In genomic region chr12:47783821-47784819, GRCh38 we compare ENCODE assay signal across 24 cellular contexts. TPM values are rescaled to one million over a fixed set of nuclear protein-coding genes. Genes with fewer than 3 reads are reported as not detected.
DNase-seq lines count a peak whose midpoint lies in the region; ATAC-seq and TF ChIP-seq lines count a peak whose summit lies in the region.
"Had no signal": no experiment of that assay in that cellular context is flagged by ENCODE, and none has a peak within 500 bp of the region (broad histone marks: within the 10 kb centered on the region; RNA-seq: fewer than 3 reads in every experiment).

No MANE protein-coding gene starts in this region.

- no peak for ATAC-seq in stimulated activated naive CD8-positive, alpha-beta T cell treated with anti-CD3 and anti-CD28 coated beads, Interleukin-15, amount 100 ng/mL, for 72 hours
- ATAC-seq in stimulated activated naive CD8-positive, alpha-beta T cell treated with anti-CD3 and anti-CD28 coated beads, Interleukin-15, Interleukin-2, amounts not matched to agents 100 U/mL and 50 U/mL, for 24 hours, result no peak
- ATAC-seq in naive thymus-derived CD4-positive, alpha-beta T cell, result no peak
- ATAC-seq: T-helper 17 cell had no signal

- peak overlapping the region; percentile 20 for H3K27ac ChIP-seq in naive thymus-derived CD4-positive, alpha-beta T cell (ENCODE audit: low read depth, low read length)
- H3K27ac ChIP-seq in vagina (peak overlapping the region; percentile 70), GM23248 (no peak overlapping the region)
- H3K27ac ChIP-seq: 22Rv1, PC-9, WERI-Rb-1 had no signal

- peaks cover 45% of the 10 kb centered on the region for H3K36me3 Mint-ChIP-seq in T-helper 2 cell treated with Interferon-gamma antibody and Interleukin-4, amounts not matched to agents 5 μg/mL and 100 μg/mL, for 36 hours (ENCODE audit: low read depth)
- H3K36me3 Mint-ChIP-seq in naive thymus-derived CD4-positive, alpha-beta T cell, result peaks cover 12 to 40% (median 16%) of the 10 kb centered on the region in 5 donors

- no peaks in the 10 kb centered on the region for H3K9me3 Mint-ChIP-seq in T-helper 2 cell treated with Interferon-gamma antibody and Interleukin-4, amounts not matched to agents 5 μg/mL and 100 μg/mL, for 36 hours
- H3K9me3 Mint-ChIP-seq in stimulated activated naive CD8-positive, alpha-beta T cell treated with anti-CD3 and anti-CD28 coated beads, Interleukin-15, amount 100 ng/mL, for 72 hours, result no peaks in the 10 kb centered on the region
- no peaks in the 10 kb centered on the region for H3K9me3 Mint-ChIP-seq in naive thymus-derived CD4-positive, alpha-beta T cell
- H3K9me3 Mint-ChIP-seq: activated T-helper 2 cell treated with anti-CD3 and anti-CD28 coated beads, Interferon-gamma antibody, Interleukin-2, Interleukin-4, amounts not matched to agents 10 μg/mL and 5 μg/mL and 100 μg/mL, durations not matched to agents 14 hours and 24 hours and 36 hours had no signal

- H4K20me1 ChIP-seq in GM23248 (ENCODE audit: insufficient read depth), result no peaks in the 10 kb centered on the region

- TF ChIP-seq POLR2A in vagina (IDR thresholded peaks at IDR 0.05), result no peak

- H3K4me1 ChIP-seq in naive thymus-derived CD4-positive, alpha-beta T cell (ENCODE audit: control insufficient read depth in 2 of 2, insufficient read depth in 2 of 2, low read length in 2 of 2), result no peaks in the 10 kb centered on the region
- peaks cover 36% of the 10 kb centered on the region for H3K4me1 ChIP-seq in vagina
- no peaks in the 10 kb centered on the region for H3K4me1 ChIP-seq in GM23248 (ENCODE audit: insufficient read depth)

- 87 to 89% methylated on average over 20 of the region's 20 CpGs for WGBS in GM23248 (ENCODE audit: low coverage in 1 of 2, low lambda C conversion rate in 2 of 2, missing lambda C conversion rate in 2 of 2), 2 experiments

- peaks cover 66% of the 10 kb centered on the region for H3F3A ChIP-seq in GM23248 (ENCODE audit: insufficient read depth)

- TF ChIP-seq CTCF in vagina (IDR thresholded peaks at IDR 0.05), result no peak

- H3K27me3 ChIP-seq in naive thymus-derived CD4-positive, alpha-beta T cell (ENCODE audit: control insufficient read depth in 2 of 2, insufficient read depth in 2 of 2, low read length in 2 of 2), result no peaks in the 10 kb centered on the region
- H3K27me3 ChIP-seq in vagina (no peaks in the 10 kb centered on the region), GM23248 (replicated peaks; ENCODE audit: insufficient read depth) (no peaks in the 10 kb centered on the region)

- H3K9me3 ChIP-seq in naive thymus-derived CD4-positive, alpha-beta T cell (ENCODE audit: control insufficient read depth in 2 of 3, low read length in 3 of 3), result no peaks in the 10 kb centered on the region
- H3K9me3 ChIP-seq in vagina, result no peaks in the 10 kb centered on the region
- H3K9me3 ChIP-seq in GM23248 (ENCODE audit: low read depth), result no peaks in the 10 kb centered on the region

- POLR2A ChIA-PET in naive thymus-derived CD4-positive, alpha-beta T cell (lab: Charles Lee), result interaction anchor here (1.1 kb wide), 1 partner anchor 23 kb away, joined by 3 read pairs; no protein-coding TSS in a partner anchor

- H3K36me3 ChIP-seq in naive thymus-derived CD4-positive, alpha-beta T cell (ENCODE audit: control insufficient read depth in 2 of 3, insufficient read depth in 3 of 3, low read length in 3 of 3), result peaks cover 6 to 75% (median 40%) of the 10 kb centered on the region in 3 experiments
- peaks cover 7 to 55% of the 10 kb centered on the region in 2 donors for H3K36me3 ChIP-seq in vagina
- peaks cover 59% of the 10 kb centered on the region for H3K36me3 ChIP-seq in GM23248 (ENCODE audit: low read depth)

- peak overlapping the region; percentile 36 for H3K27ac Mint-ChIP-seq in T-helper 2 cell treated with Interferon-gamma antibody and Interleukin-4, amounts not matched to agents 5 μg/mL and 100 μg/mL, for 36 hours
- peak overlapping the region; percentile 18 to 45 for H3K27ac Mint-ChIP-seq in stimulated activated naive CD8-positive, alpha-beta T cell treated with anti-CD3 and anti-CD28 coated beads, Interleukin-15, amount 100 ng/mL, for 72 hours
- peak overlapping the region in 6 of 9 donors; percentile 26 to 60 (median 44) for H3K27ac Mint-ChIP-seq in naive thymus-derived CD4-positive, alpha-beta T cell
- H3K27ac Mint-ChIP-seq: progenitor cell of endocrine pancreas had no signal

- H2AFZ ChIP-seq in GM23248, result no peak overlapping the region
- H2AFZ ChIP-seq: PC-9 had no signal

- CTCF ChIA-PET in naive thymus-derived CD4-positive, alpha-beta T cell (lab: Charles Lee), result interaction anchor here (2.9 kb wide), 1 partner anchor 55 kb away, joined by 21 read pairs; no protein-coding TSS in a partner anchor

- peaks cover 8% of the 10 kb centered on the region for H3K4me1 Mint-ChIP-seq in T-helper 2 cell treated with Interferon-gamma antibody and Interleukin-4, amounts not matched to agents 5 μg/mL and 100 μg/mL, for 36 hours (ENCODE audit: low read depth)
- peaks cover 86% of the 10 kb centered on the region for H3K4me1 Mint-ChIP-seq in stimulated activated naive CD8-positive, alpha-beta T cell treated with anti-CD3 and anti-CD28 coated beads, Interleukin-15, amount 100 ng/mL, for 72 hours
- peaks cover 8 to 20% (median 11%) of the 10 kb centered on the region in 7 donors for H3K4me1 Mint-ChIP-seq in naive thymus-derived CD4-positive, alpha-beta T cell

- H3K9ac ChIP-seq in GM23248, result no peak overlapping the region

- peaks cover 6% of the 10 kb centered on the region; the same call in 1 of the 2 replicates for H3K79me2 ChIP-seq in GM23248 (ENCODE audit: insufficient read depth)

- H3K9me2 ChIP-seq in GM23248 (ENCODE audit: insufficient read depth), result no peaks in the 10 kb centered on the region

- in situ Hi-C loops in GM23248 (cut with MboI), result loop anchor here (10.0 kb wide), 1 partner anchor 51 kb away; no protein-coding TSS in a partner anchor

- no peak for DNase-seq in T-helper 2 cell treated with Interferon-gamma antibody and Interleukin-4, amounts not matched to agents 5 μg/mL and 100 μg/mL, for 36 hours (ENCODE audit: low spot score)
- DNase-seq in T-helper 2 cell, result no peak
- DNase-seq in stimulated activated naive CD8-positive, alpha-beta T cell treated with anti-CD3 and anti-CD28 coated beads, Interleukin-15, amount 100 ng/mL, for 72 hours, result no peak
- DNase-seq in stimulated activated naive CD8-positive, alpha-beta T cell treated with anti-CD3 and anti-CD28 coated beads, Interleukin-15, Interleukin-2, amounts not matched to agents 100 U/mL and 50 U/mL, for 24 hours, result no peak
- no peak for DNase-seq in naive thymus-derived CD4-positive, alpha-beta T cell
- no peak for DNase-seq in vagina (ENCODE audit: extremely low spot score in 2 of 2)
- DNase-seq in GM23248, result no peak
- no peak for DNase-seq in SIG-M5 (lab: John Stamatoyannopoulos, UW)
- DNase-seq: activated CD8-positive, alpha-beta memory T cell treated with anti-CD3 and anti-CD28 coated beads for 24 hours; DMS79 treated with DMSO at 0.1 percent for 48 hours; effector CD8-positive, alpha-beta T cell; Kasumi-1; midbrain; NCI-H1930; NCI-H226; T-helper 17 cell; WERI-Rb-1 had no signal

- no peaks in the 10 kb centered on the region for H3K27me3 Mint-ChIP-seq in T-helper 2 cell treated with Interferon-gamma antibody and Interleukin-4, amounts not matched to agents 5 μg/mL and 100 μg/mL, for 36 hours (ENCODE audit: low read depth)
- no peaks in the 10 kb centered on the region for H3K27me3 Mint-ChIP-seq in stimulated activated naive CD8-positive, alpha-beta T cell treated with anti-CD3 and anti-CD28 coated beads, Interleukin-15, amount 100 ng/mL, for 72 hours
- H3K27me3 Mint-ChIP-seq in naive thymus-derived CD4-positive, alpha-beta T cell, result no peaks in the 10 kb centered on the region
- H3K27me3 Mint-ChIP-seq: progenitor cell of endocrine pancreas, T-helper 17 cell had no signal

- H3K4me2 ChIP-seq in GM23248 (ENCODE audit: unreplicated experiment), result no peak overlapping the region
- H3K4me2 ChIP-seq: PC-9 had no signal

- H3K4me3 Mint-ChIP-seq in T-helper 2 cell treated with Interferon-gamma antibody and Interleukin-4, amounts not matched to agents 5 μg/mL and 100 μg/mL, for 36 hours, result no peak overlapping the region
- no peak overlapping the region for H3K4me3 Mint-ChIP-seq in stimulated activated naive CD8-positive, alpha-beta T cell treated with anti-CD3 and anti-CD28 coated beads, Interleukin-15, amount 100 ng/mL, for 72 hours
- no peak overlapping the region for H3K4me3 Mint-ChIP-seq in naive thymus-derived CD4-positive, alpha-beta T cell
- H3K4me3 Mint-ChIP-seq: T-helper 17 cell had no signal

- intact Hi-C loops in naive thymus-derived CD4-positive, alpha-beta T cell (cut with micrococcal nuclease), result no loop called here
- intact Hi-C loops in vagina (cut with DNase I), result no loop called here

- H3K4me3 ChIP-seq in naive thymus-derived CD4-positive, alpha-beta T cell (ENCODE audit: low read length), result no peak overlapping the region
- no peak overlapping the region for H3K4me3 ChIP-seq in vagina
- no peak overlapping the region for H3K4me3 ChIP-seq in GM23248
- H3K4me3 ChIP-seq: PC-9 had no signal

RNA-seq across cellular contexts. Expression of gene SLC48A1, which starts 11.1 kb away (rescaled TPM):
- total RNA-seq in naive thymus-derived CD4-positive, alpha-beta T cell, result 10 to 100 TPM in 2 of 5 experiments, 1 to 10 TPM in 3; 6.7 to 14.3 (median 10.0) TPM
- polyA plus RNA-seq in naive thymus-derived CD4-positive, alpha-beta T cell, result 10 to 100 TPM; 12.5 to 15.6 TPM
- total RNA-seq in vagina, result 20.9 TPM
- total RNA-seq in GM23248 (2014; rRNA removed; shearing (Covaris generic)), result 16.4 and 20.9 TPM in 2 replicates
- 19.1 and 21.8 TPM in 2 replicates for polyA plus RNA-seq in GM23248 (2016; fragmentation: Nextera tagmentation; extraction: Ambion mirVana)

RNA-seq across cellular contexts. Expression of gene RAPGEF3, which starts 25.4 kb away (rescaled TPM):
- 1 to 10 TPM in 2 of 5 experiments, under 1 TPM in 2, not detected in 1; 0.08 to 1.9 (median 1.1) TPM for total RNA-seq in naive thymus-derived CD4-positive, alpha-beta T cell
- under 1 TPM in 1 of 2 donors, not detected in 1; 0.15 TPM for polyA plus RNA-seq in naive thymus-derived CD4-positive, alpha-beta T cell
- total RNA-seq in vagina, result 52.3 TPM
- 1.3 and 3.7 TPM in 2 replicates for total RNA-seq in GM23248 (2014; rRNA removed; shearing (Covaris generic))
- polyA plus RNA-seq in GM23248 (2016; fragmentation: Nextera tagmentation; extraction: Ambion mirVana), result 1.1 and 1.4 TPM in 2 replicates

RNA-seq across cellular contexts. Expression of gene HDAC7, which starts 35.6 kb away (rescaled TPM):
- total RNA-seq in naive thymus-derived CD4-positive, alpha-beta T cell, result 100 to 1,000 TPM; 150 to 194 (median 188) TPM
- polyA plus RNA-seq in naive thymus-derived CD4-positive, alpha-beta T cell, result 10 to 100 TPM; 16.7 to 36.7 TPM
- 67.0 TPM for total RNA-seq in vagina
- 62.9 and 72.3 TPM in 2 replicates for total RNA-seq in GM23248 (2014; rRNA removed; shearing (Covaris generic))
- 45.3 and 46.2 TPM in 2 replicates for polyA plus RNA-seq in GM23248 (2016; fragmentation: Nextera tagmentation; extraction: Ambion mirVana)

RNA-seq across cellular contexts. Expression of gene ENDOU, which starts 58.8 kb away (rescaled TPM):
- not detected for total RNA-seq in naive thymus-derived CD4-positive, alpha-beta T cell
- polyA plus RNA-seq in naive thymus-derived CD4-positive, alpha-beta T cell, result not detected
- total RNA-seq in vagina, result 21.4 TPM
- 0.22 TPM in 1 of 2 replicates, not detected in the other for total RNA-seq in GM23248 (2014; rRNA removed; shearing (Covaris generic))
- 0.10 TPM in 1 of 2 replicates, not detected in the other for polyA plus RNA-seq in GM23248 (2016; fragmentation: Nextera tagmentation; extraction: Ambion mirVana)
- total RNA-seq: activated T-helper 2 cell treated with anti-CD3 and anti-CD28 coated beads, Interferon-gamma antibody, Interleukin-2, Interleukin-4, amounts not matched to agents 10 μg/mL and 5 μg/mL and 100 μg/mL, durations not matched to agents 14 hours and 24 hours and 36 hours; glomerular endothelial cell; progenitor cell of endocrine pancreas; SK-MEL-5 had no signal
- polyA plus RNA-seq: neural cell had no signal

Comparison
In these comparisons a context has a peak if more than half of its experiments do, and no peak if none do; other contexts are left out.
1. RNA of gene RAPGEF3, which starts 25.4 kb away (total RNA-seq): 52.3 TPM in vagina (single experiment); 1.3 to 3.7 TPM in GM23248 and 0.08 to 1.9 TPM in naive thymus-derived CD4-positive, alpha-beta T cell; every median in the first group is over 10 times any median in the second.
2. Peak in every context shown above with its lines, with median percentiles within 50 percentile points of each other: H3K27ac Mint-ChIP-seq.